8 cellular contexts compared by ENCODE assay signal in genomic region chr11:119335091-119335654, GRCh38. TPM values are rescaled to one million over a fixed set of nuclear protein-coding genes. Genes with fewer than 3 reads are reported as not detected.
DNase-seq lines count a peak whose midpoint lies in the region; ATAC-seq and TF ChIP-seq lines count a peak whose summit lies in the region.

No MANE protein-coding gene starts in this region.

- intact Hi-C loops in activated CD8-positive, alpha-beta T cell treated with anti-CD3 and anti-CD28 coated beads for 36 hours (cut with micrococcal nuclease) = no loop called here

- TF ChIP-seq CTCF in activated CD8-positive, alpha-beta T cell treated with anti-CD3 and anti-CD28 coated beads for 36 hours (IDR thresholded peaks at IDR 0.05) = no peak
- no peak for TF ChIP-seq CTCF in smooth muscle cell (IDR thresholded peaks at IDR 0.05; ENCODE audit: borderline replicate concordance, insufficient read depth, poor library complexity, severe bottlenecking)

- H3K9ac ChIP-seq in smooth muscle cell (ENCODE audit: low read depth) = peak overlapping the region; percentile 95

- peaks cover 13% of the 10 kb centered on the region for H3F3A ChIP-seq in smooth muscle cell (ENCODE audit: low read depth)

- CTCF ChIA-PET in activated CD8-positive, alpha-beta T cell treated with anti-CD3 and anti-CD28 coated beads for 36 hours (lab: Charles Lee) = interaction anchor here (0.7 to 10.9 kb wide), 4 partner anchors 12 to 166 kb away, joined by 3 to 201 read pairs (median 10); no protein-coding TSS in a partner anchor

- peaks cover 46% of the 10 kb centered on the region for H3K4me1 Mint-ChIP-seq in activated CD8-positive, alpha-beta T cell treated with anti-CD3 and anti-CD28 coated beads for 36 hours (ENCODE audit: low read depth)

- POLR2A ChIA-PET in activated CD8-positive, alpha-beta T cell treated with anti-CD3 and anti-CD28 coated beads for 36 hours (lab: Charles Lee) = interaction anchor here (0.8 to 3.1 kb wide), 5 partner anchors 12 to 17 kb away, joined by 3 to 11 read pairs (median 6); partner anchors contain the start of gene MCAM

- ATAC-seq in activated CD8-positive, alpha-beta T cell treated with anti-CD3 and anti-CD28 coated beads for 36 hours = no peak

- no peaks in the 10 kb centered on the region for H3K9me3 Mint-ChIP-seq in activated CD8-positive, alpha-beta T cell treated with anti-CD3 and anti-CD28 coated beads for 36 hours

- H3K9me3 ChIP-seq in HAP-1 (no peaks in the 10 kb centered on the region), iPS DF 6.9 (ENCODE audit: control insufficient read depth, insufficient read depth, low read length) (no peaks in the 10 kb centered on the region), smooth muscle cell (replicated peaks; ENCODE audit: low read depth) (no peaks in the 10 kb centered on the region)

- H3K4me3 ChIP-seq in HAP-1 (peak overlapping the region; percentile 83), iPS DF 6.9 (ENCODE audit: low read length) (peak overlapping the region; percentile 66; the same call in 1 of the 2 replicates), smooth muscle cell (peak overlapping the region; percentile 88)

- H3K4me3 Mint-ChIP-seq in activated CD8-positive, alpha-beta T cell treated with anti-CD3 and anti-CD28 coated beads for 36 hours = peak overlapping the region; percentile 98

- H3K4me1 ChIP-seq in HAP-1 = peaks cover 33% of the 10 kb centered on the region
- H3K4me1 ChIP-seq in iPS DF 6.9 (ENCODE audit: control insufficient read depth, insufficient read depth, low read length) = peaks cover 13% of the 10 kb centered on the region
- H3K4me1 ChIP-seq in smooth muscle cell (ENCODE audit: low read depth) = peaks cover 45% of the 10 kb centered on the region

- H3K36me3 ChIP-seq in HAP-1 (replicated peaks) (peaks cover 14% of the 10 kb centered on the region), iPS DF 6.9 (ENCODE audit: control insufficient read depth, insufficient read depth, low read length) (peaks cover 4% of the 10 kb centered on the region; the same call in 1 of the 2 replicates), smooth muscle cell (ENCODE audit: low read depth) (no peaks in the 10 kb centered on the region)

- no peaks in the 10 kb centered on the region for H4K20me1 ChIP-seq in smooth muscle cell (ENCODE audit: low read depth)

- H3K27me3 ChIP-seq in HAP-1 (ENCODE audit: low read depth) = no peaks in the 10 kb centered on the region
- H3K27me3 ChIP-seq in iPS DF 6.9 (ENCODE audit: control insufficient read depth, insufficient read depth, low read length) = peaks cover 4% of the 10 kb centered on the region
- peaks cover 1% of the 10 kb centered on the region for H3K27me3 ChIP-seq in smooth muscle cell (ENCODE audit: low read depth)

- peaks cover 14% of the 10 kb centered on the region for H3K79me2 ChIP-seq in smooth muscle cell (ENCODE audit: low read depth)

- peak overlapping the region; percentile 99 for H3K27ac Mint-ChIP-seq in activated CD8-positive, alpha-beta T cell treated with anti-CD3 and anti-CD28 coated beads for 36 hours

- WGBS in iPS DF 6.9 (ENCODE audit: insufficient coverage, insufficient read length) = no CpG with 5 or more reads among the region's 15 CpGs
- WGBS in smooth muscle cell (ENCODE audit: low lambda C conversion rate) = 86% methylated on average over 15 of the region's 15 CpGs

- H3K27ac ChIP-seq in iPS DF 6.9 (ENCODE audit: low read length) = no peak overlapping the region
- H3K27ac ChIP-seq in smooth muscle cell (ENCODE audit: low read depth) = peak overlapping the region; percentile 79

- H3K27me3 Mint-ChIP-seq in activated CD8-positive, alpha-beta T cell treated with anti-CD3 and anti-CD28 coated beads for 36 hours = peaks cover 10% of the 10 kb centered on the region

- H2AFZ ChIP-seq in smooth muscle cell (ENCODE audit: low read depth) = no peak overlapping the region

- no peak for DNase-seq in HAP-1 (ENCODE audit: low spot score in 2 of 2)
- DNase-seq in activated CD8-positive, alpha-beta T cell treated with anti-CD3 and anti-CD28 coated beads for 36 hours = no peak
- no peak for DNase-seq in iPS DF 6.9 (ENCODE audit: low read depth, low spot score)
- DNase-seq in smooth muscle cell (lab: John Stamatoyannopoulos, UW; ENCODE audit: unreplicated experiment) = no peak
- DNase-seq in hippocampal formation (lab: John Stamatoyannopoulos, UW) = no peak
- DNase-seq in KBM-7 = no peak
- no peak for DNase-seq in AG20443 (ENCODE audit: low spot score)
- DNase-seq in kidney glomerular epithelial cell (lab: John Stamatoyannopoulos, UW) = no peak

- H3K4me2 ChIP-seq in smooth muscle cell = peak overlapping the region; percentile 83

- in situ Hi-C loops in HAP-1 (cut with MboI; ENCODE audit: low sequenced_read_pairs) = no loop called here
- in situ Hi-C loops in KBM-7 (cut with MboI; ENCODE audit: low pct_unique_long_range_greater_than_20kb, low sequenced_read_pairs) = no loop called here

- peaks cover 24% of the 10 kb centered on the region for H3K36me3 Mint-ChIP-seq in activated CD8-positive, alpha-beta T cell treated with anti-CD3 and anti-CD28 coated beads for 36 hours (ENCODE audit: low read depth)

RNA-seq across cellular contexts. Expression of gene RNF26, which starts 0.8 kb away (rescaled TPM):
- 10 to 100 TPM; 30.2 to 31.9 TPM for total RNA-seq in activated CD8-positive, alpha-beta T cell treated with anti-CD3 and anti-CD28 coated beads for 36 hours
- 14.6 and 16.1 TPM in 2 replicates for total RNA-seq in smooth muscle cell
- polyA plus RNA-seq in smooth muscle cell = 53.3 and 63.1 TPM in 2 replicates

RNA-seq across cellular contexts. Expression of gene C1QTNF5, which starts 5.5 kb away (rescaled TPM):
- not detected for total RNA-seq in activated CD8-positive, alpha-beta T cell treated with anti-CD3 and anti-CD28 coated beads for 36 hours
- total RNA-seq in smooth muscle cell = 1.4 and 7.0 TPM in 2 replicates
- polyA plus RNA-seq in smooth muscle cell = 5.2 and 7.2 TPM in 2 replicates

RNA-seq across cellular contexts. Expression of gene MFRP, which starts 11.3 kb away (rescaled TPM):
- total RNA-seq in activated CD8-positive, alpha-beta T cell treated with anti-CD3 and anti-CD28 coated beads for 36 hours = not detected
- not detected in 2 replicates for total RNA-seq in smooth muscle cell
- not detected in 2 replicates for polyA plus RNA-seq in smooth muscle cell

RNA-seq across cellular contexts. Expression of gene MCAM, which starts 18.2 kb away (rescaled TPM):
- total RNA-seq in activated CD8-positive, alpha-beta T cell treated with anti-CD3 and anti-CD28 coated beads for 36 hours = 1 to 10 TPM; 8.0 to 8.3 TPM
- 138 and 160 TPM in 2 replicates for total RNA-seq in smooth muscle cell
- 30.7 and 32.1 TPM in 2 replicates for polyA plus RNA-seq in smooth muscle cell

RNA-seq across cellular contexts. Expression of gene USP2, which starts 46.3 kb away (rescaled TPM):
- under 1 TPM; 0.61 to 0.96 TPM for total RNA-seq in activated CD8-positive, alpha-beta T cell treated with anti-CD3 and anti-CD28 coated beads for 36 hours
- total RNA-seq in smooth muscle cell = 1.4 and 1.8 TPM in 2 replicates
- 0.25 and 2.5 TPM in 2 replicates for polyA plus RNA-seq in smooth muscle cell
